In genomic region chr2:8684885-8685696, GRCh38 we compare ENCODE assay signal across 1 cellular context.
TF ChIP-seq lines count a peak whose summit lies in the region.

No MANE protein-coding gene starts in this region.

TF ChIP-seq in K562, 482 proteins besides CTCF, POLR2A, EP300 and RAD21 (continued from another document and continues in another):
- TF ChIP-seq ZNF277 (CRISPR knock-in tag; IDR thresholded peaks at IDR 0.05; ENCODE audit: borderline replicate concordance) (no peak), SRSF9 (IDR thresholded peaks at IDR 0.05; ENCODE audit: borderline replicate concordance, low read depth, low read length) (no peak), ZBTB12 (CRISPR knock-in tag; IDR thresholded peaks at IDR 0.05) (no peak), KHSRP (IDR thresholded peaks at IDR 0.05) (no peak), RHOXF2B (CRISPR knock-in tag; conservative IDR thresholded peaks at IDR 0.05) (no peak), ZNF224 (CRISPR knock-in tag; IDR thresholded peaks at IDR 0.05) (no peak), PCBP2 (IDR thresholded peaks at IDR 0.05; ENCODE audit: low read depth, low read length, poor library complexity, severe bottlenecking) (no peak), ARID3A (IDR thresholded peaks at IDR 0.05; ENCODE audit: borderline replicate concordance, low read depth, low read length) (no peak), HDGF (IDR thresholded peaks at IDR 0.05) (no peak), CCAR2 (IDR thresholded peaks at IDR 0.05; ENCODE audit: low read depth, low read length) (no peak), HLTF (IDR thresholded peaks at IDR 0.05) (no peak), CAMTA2 (CRISPR knock-in tag; conservative IDR thresholded peaks at IDR 0.05) (peak; percentile 75; the same call in 1 of the 2 replicates), KAT8 (IDR thresholded peaks at IDR 0.05; ENCODE audit: low read depth) (no peak), ELF1 (tag; IDR thresholded peaks at IDR 0.05) (no peak), TSC22D4 (tag; IDR thresholded peaks at IDR 0.05) (no peak), ZFPM2 (CRISPR knock-in tag; IDR thresholded peaks at IDR 0.05) (no peak), ZNF551 (CRISPR knock-in tag; IDR thresholded peaks at IDR 0.05) (peak; percentile 4; the same call in 1 of the 2 replicates), NR1H2 (CRISPR knock-in tag; IDR thresholded peaks at IDR 0.05) (no peak), SRSF7 (optimal IDR thresholded peaks at IDR 0.05; ENCODE audit: low read depth, low read length) (no peak), CHCHD3 (CRISPR knock-in tag; IDR thresholded peaks at IDR 0.05) (no peak), ZNF76 (CRISPR knock-in tag; IDR thresholded peaks at IDR 0.05; ENCODE audit: borderline replicate concordance) (no peak), ZNF79 (CRISPR knock-in tag; IDR thresholded peaks at IDR 0.05; ENCODE audit: low read depth) (no peak), SMARCA5 (IDR thresholded peaks at IDR 0.05) (no peak), KDM5B (IDR thresholded peaks at IDR 0.05; ENCODE audit: insufficient replicate concordance, low read depth, low read length) (peak; percentile 60), ZFP30 (CRISPR knock-in tag; IDR thresholded peaks at IDR 0.05; ENCODE audit: borderline replicate concordance) (no peak), GABPB1 (CRISPR knock-in tag; IDR thresholded peaks at IDR 0.05) (no peak), ESRRB (CRISPR knock-in tag; IDR thresholded peaks at IDR 0.05; ENCODE audit: borderline replicate concordance) (no peak), RBM34 (IDR thresholded peaks at IDR 0.05; ENCODE audit: borderline replicate concordance, insufficient read depth, low read length) (no peak), SP1 (CRISPR knock-in tag; IDR thresholded peaks at IDR 0.05) (0 out of 2 replicates have a peak, but pooled peaks have one; percentile 20), CBFB (CRISPR knock-in tag; IDR thresholded peaks at IDR 0.05) (no peak), ZNF507 (tag; conservative IDR thresholded peaks at IDR 0.05) (no peak), IRF1 (CRISPR knock-in tag; IDR thresholded peaks at IDR 0.05; ENCODE audit: borderline replicate concordance) (no peak), NONO (IDR thresholded peaks at IDR 0.05; ENCODE audit: low read depth in 2 of 2, low read length in 1 of 2) (no peak), ZNF830 (CRISPR knock-in tag; IDR thresholded peaks at IDR 0.05) (no peak), ESRRA (IDR thresholded peaks at IDR 0.05; ENCODE audit: borderline replicate concordance, low read depth) (no peak), PHTF2 (CRISPR knock-in tag; IDR thresholded peaks at IDR 0.05) (no peak), RAD51 (IDR thresholded peaks at IDR 0.05; ENCODE audit: borderline replicate concordance, low read depth) (peak; percentile 16; the same call in 1 of the 2 replicates), ZNF197 (CRISPR knock-in tag; IDR thresholded peaks at IDR 0.05; ENCODE audit: low read depth) (no peak), CCNT2 (IDR thresholded peaks at IDR 0.05; ENCODE audit: borderline replicate concordance, extremely low read depth, insufficient read length, low read depth, low read length) (peak; percentile 32), ADNP (tag; IDR thresholded peaks at IDR 0.05) (no peak), ETS2 (tag; IDR thresholded peaks at IDR 0.05; ENCODE audit: borderline replicate concordance, poor library complexity, severe bottlenecking) (no peak), DIDO1 (tag; IDR thresholded peaks at IDR 0.05; ENCODE audit: low read depth) (no peak)
- TF ChIP-seq, protein P1, sequence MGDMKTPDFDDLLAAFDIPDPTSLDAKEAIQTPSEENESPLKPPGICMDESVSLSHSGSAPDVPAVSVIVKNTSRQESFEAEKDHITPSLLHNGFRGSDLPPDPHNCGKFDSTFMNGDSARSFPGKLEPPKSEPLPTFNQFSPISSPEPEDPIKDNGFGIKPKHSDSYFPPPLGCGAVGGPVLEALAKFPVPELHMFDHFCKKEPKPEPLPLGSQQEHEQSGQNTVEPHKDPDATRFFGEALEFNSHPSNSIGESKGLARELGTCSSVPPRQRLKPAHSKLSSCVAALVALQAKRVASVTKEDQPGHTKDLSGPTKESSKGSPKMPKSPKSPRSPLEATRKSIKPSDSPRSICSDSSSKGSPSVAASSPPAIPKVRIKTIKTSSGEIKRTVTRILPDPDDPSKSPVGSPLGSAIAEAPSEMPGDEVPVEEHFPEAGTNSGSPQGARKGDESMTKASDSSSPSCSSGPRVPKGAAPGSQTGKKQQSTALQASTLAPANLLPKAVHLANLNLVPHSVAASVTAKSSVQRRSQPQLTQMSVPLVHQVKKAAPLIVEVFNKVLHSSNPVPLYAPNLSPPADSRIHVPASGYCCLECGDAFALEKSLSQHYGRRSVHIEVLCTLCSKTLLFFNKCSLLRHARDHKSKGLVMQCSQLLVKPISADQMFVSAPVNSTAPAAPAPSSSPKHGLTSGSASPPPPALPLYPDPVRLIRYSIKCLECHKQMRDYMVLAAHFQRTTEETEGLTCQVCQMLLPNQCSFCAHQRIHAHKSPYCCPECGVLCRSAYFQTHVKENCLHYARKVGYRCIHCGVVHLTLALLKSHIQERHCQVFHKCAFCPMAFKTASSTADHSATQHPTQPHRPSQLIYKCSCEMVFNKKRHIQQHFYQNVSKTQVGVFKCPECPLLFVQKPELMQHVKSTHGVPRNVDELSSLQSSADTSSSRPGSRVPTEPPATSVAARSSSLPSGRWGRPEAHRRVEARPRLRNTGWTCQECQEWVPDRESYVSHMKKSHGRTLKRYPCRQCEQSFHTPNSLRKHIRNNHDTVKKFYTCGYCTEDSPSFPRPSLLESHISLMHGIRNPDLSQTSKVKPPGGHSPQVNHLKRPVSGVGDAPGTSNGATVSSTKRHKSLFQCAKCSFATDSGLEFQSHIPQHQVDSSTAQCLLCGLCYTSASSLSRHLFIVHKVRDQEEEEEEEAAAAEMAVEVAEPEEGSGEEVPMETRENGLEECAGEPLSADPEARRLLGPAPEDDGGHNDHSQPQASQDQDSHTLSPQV (IDR thresholded peaks at IDR 0.05), result peak; percentile 74
- TF ChIP-seq, protein P2, sequence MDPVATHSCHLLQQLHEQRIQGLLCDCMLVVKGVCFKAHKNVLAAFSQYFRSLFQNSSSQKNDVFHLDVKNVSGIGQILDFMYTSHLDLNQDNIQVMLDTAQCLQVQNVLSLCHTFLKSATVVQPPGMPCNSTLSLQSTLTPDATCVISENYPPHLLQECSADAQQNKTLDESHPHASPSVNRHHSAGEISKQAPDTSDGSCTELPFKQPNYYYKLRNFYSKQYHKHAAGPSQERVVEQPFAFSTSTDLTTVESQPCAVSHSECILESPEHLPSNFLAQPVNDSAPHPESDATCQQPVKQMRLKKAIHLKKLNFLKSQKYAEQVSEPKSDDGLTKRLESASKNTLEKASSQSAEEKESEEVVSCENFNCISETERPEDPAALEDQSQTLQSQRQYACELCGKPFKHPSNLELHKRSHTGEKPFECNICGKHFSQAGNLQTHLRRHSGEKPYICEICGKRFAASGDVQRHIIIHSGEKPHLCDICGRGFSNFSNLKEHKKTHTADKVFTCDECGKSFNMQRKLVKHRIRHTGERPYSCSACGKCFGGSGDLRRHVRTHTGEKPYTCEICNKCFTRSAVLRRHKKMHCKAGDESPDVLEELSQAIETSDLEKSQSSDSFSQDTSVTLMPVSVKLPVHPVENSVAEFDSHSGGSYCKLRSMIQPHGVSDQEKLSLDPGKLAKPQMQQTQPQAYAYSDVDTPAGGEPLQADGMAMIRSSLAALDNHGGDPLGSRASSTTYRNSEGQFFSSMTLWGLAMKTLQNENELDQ (CRISPR knock-in tag; IDR thresholded peaks at IDR 0.05; ENCODE audit: borderline replicate concordance), result no peak
- TF ChIP-seq, protein P3, sequence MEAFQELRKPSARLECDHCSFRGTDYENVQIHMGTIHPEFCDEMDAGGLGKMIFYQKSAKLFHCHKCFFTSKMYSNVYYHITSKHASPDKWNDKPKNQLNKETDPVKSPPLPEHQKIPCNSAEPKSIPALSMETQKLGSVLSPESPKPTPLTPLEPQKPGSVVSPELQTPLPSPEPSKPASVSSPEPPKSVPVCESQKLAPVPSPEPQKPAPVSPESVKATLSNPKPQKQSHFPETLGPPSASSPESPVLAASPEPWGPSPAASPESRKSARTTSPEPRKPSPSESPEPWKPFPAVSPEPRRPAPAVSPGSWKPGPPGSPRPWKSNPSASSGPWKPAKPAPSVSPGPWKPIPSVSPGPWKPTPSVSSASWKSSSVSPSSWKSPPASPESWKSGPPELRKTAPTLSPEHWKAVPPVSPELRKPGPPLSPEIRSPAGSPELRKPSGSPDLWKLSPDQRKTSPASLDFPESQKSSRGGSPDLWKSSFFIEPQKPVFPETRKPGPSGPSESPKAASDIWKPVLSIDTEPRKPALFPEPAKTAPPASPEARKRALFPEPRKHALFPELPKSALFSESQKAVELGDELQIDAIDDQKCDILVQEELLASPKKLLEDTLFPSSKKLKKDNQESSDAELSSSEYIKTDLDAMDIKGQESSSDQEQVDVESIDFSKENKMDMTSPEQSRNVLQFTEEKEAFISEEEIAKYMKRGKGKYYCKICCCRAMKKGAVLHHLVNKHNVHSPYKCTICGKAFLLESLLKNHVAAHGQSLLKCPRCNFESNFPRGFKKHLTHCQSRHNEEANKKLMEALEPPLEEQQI (IDR thresholded peaks at IDR 0.05), result no peak
- TF ChIP-seq, protein P4, sequence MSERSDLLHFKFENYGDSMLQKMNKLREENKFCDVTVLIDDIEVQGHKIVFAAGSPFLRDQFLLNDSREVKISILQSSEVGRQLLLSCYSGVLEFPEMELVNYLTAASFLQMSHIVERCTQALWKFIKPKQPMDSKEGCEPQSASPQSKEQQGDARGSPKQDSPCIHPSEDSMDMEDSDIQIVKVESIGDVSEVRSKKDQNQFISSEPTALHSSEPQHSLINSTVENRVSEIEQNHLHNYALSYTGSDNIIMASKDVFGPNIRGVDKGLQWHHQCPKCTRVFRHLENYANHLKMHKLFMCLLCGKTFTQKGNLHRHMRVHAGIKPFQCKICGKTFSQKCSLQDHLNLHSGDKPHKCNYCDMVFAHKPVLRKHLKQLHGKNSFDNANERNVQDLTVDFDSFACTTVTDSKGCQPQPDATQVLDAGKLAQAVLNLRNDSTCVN (CRISPR knock-in tag; IDR thresholded peaks at IDR 0.05), result no peak
- TF ChIP-seq, protein P5, sequence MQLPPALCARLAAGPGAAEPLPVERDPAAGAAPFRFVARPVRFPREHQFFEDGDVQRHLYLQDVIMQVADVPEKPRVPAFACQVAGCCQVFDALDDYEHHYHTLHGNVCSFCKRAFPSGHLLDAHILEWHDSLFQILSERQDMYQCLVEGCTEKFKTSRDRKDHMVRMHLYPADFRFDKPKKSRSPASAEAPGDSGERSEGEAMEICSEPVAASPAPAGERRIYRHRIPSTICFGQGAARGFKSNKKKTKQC (CRISPR knock-in tag; IDR thresholded peaks at IDR 0.05), result no peak; the same call in 1 of the 2 replicates
- TF ChIP-seq, protein P6, sequence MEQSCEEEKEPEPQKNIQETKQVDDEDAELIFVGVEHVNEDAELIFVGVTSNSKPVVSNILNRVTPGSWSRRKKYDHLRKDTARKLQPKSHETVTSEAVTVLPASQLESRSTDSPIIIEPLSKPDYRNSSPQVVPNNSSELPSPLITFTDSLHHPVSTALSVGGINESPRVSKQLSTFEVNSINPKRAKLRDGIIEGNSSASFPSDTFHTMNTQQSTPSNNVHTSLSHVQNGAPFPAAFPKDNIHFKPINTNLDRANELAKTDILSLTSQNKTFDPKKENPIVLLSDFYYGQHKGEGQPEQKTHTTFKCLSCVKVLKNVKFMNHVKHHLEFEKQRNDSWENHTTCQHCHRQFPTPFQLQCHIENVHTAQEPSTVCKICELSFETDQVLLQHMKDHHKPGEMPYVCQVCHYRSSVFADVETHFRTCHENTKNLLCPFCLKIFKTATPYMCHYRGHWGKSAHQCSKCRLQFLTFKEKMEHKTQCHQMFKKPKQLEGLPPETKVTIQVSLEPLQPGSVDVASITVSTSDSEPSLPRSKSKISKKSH (CRISPR knock-in tag; IDR thresholded peaks at IDR 0.05), result no peak
